Comparison of ENCODE assay signal across 8 cellular contexts in the genomic region with DNA sequence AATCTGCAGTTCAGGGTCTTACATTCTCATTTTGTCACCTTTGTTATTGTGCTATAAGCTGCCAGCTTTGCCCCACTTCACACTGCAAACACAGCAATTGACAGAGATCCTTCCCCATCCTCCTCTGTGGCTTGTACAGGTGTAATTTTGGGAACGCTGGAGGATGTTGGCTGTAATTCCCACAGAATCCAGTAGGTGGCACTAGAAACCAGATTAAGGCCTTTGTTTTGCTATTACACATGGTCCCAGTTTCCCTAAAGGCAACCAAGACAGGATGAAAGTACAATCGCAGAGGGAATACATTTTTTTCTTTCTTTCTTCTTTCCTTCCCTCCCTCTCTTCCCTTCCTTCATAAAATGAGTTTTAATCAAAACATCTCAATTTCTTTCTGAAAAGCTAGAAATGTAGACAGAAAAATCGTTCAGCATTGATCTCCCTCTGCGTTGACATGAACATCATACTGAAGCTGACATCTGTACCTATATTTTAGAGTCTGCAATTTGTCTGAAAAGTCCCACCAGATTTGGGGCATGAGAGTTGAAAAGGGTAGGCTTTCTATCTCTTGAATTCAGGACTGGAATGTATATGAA. TPM values are rescaled to one million over a fixed set of nuclear protein-coding genes. Genes with fewer than 3 reads are reported as not detected.
DNase-seq lines count a peak whose midpoint lies in the region; ATAC-seq and TF ChIP-seq lines count a peak whose summit lies in the region.

No MANE protein-coding gene starts in this region.

- H3K79me2 ChIP-seq in KMS-11 (ENCODE audit: insufficient read depth, low read depth), result no peaks in the 10 kb centered on the region

- peak; percentile 78 for ATAC-seq in GM21360 (IDR thresholded peaks at IDR 0.05; ENCODE audit: unreplicated experiment)

- H3K9me3 ChIP-seq in SJCRH30 (replicated peaks) (no peaks in the 10 kb centered on the region), thyroid gland (no peaks in the 10 kb centered on the region)

- whole genome bisulfite sequencing in lower leg skin, 2 donors, result 32 to 41% methylated on average over 4 of the region's 4 CpGs
- WGBS in thyroid gland, 2 donors, result 38% methylated on average over 4 of the region's 4 CpGs

- peak; percentile 74 for DNase-seq in NCI-H82 (lab: John Stamatoyannopoulos, UW)
- no peak for DNase-seq in NCI-H82 treated with DMSO at 0.1 percent for 48 hours (lab: John Stamatoyannopoulos, UW; ENCODE audit: unreplicated experiment)
- peak; percentile 49 to 90 for DNase-seq in SJCRH30
- peak; percentile 60 for DNase-seq in cerebellum (ENCODE audit: low spot score)
- peak; percentile 37 to 50 for DNase-seq in lower leg skin (ENCODE audit: low spot score in 2 of 2)
- DNase-seq in thyroid gland, result peak; percentile 14 to 16

- H3K4me3 ChIP-seq in KMS-11 (IDR thresholded peaks at IDR 0.05; ENCODE audit: insufficient read depth, low read depth, low read length), result no peak overlapping the region
- H3K4me3 ChIP-seq in SJCRH30, result no peak overlapping the region
- no peak overlapping the region for H3K4me3 ChIP-seq in lower leg skin (ENCODE audit: low read depth, poor library complexity, severe bottlenecking)
- no peak overlapping the region for H3K4me3 ChIP-seq in thyroid gland (replicated peaks in 1 of 3)

- H3K27ac ChIP-seq in KMS-11, result no peak overlapping the region
- no peak overlapping the region for H3K27ac ChIP-seq in SJCRH30
- H3K27ac ChIP-seq in thyroid gland, result no peak overlapping the region

- H3K4me1 ChIP-seq in KMS-11 (ENCODE audit: low read depth, poor library complexity, severe bottlenecking) (no peaks in the 10 kb centered on the region), SJCRH30 (0 out of 2 replicates have a peak, but pooled peaks cover 4% of the 10 kb centered on the region), thyroid gland (no peaks in the 10 kb centered on the region)

- intact Hi-C loops in lower leg skin (cut with DNase I; ENCODE audit: low total_unique reads) (loop anchor here (10.0 kb wide), 1 partner anchor 1657 kb away; no protein-coding TSS in a partner anchor), thyroid gland (cut with DNase I) (loop anchor here (10.0 kb wide), 1 partner anchor 867 kb away; no protein-coding TSS in a partner anchor)

- H3K36me3 ChIP-seq in KMS-11 (ENCODE audit: insufficient read depth) (no peaks in the 10 kb centered on the region), SJCRH30 (no peaks in the 10 kb centered on the region), thyroid gland (no peaks in the 10 kb centered on the region)

- no peak overlapping the region for H2AFZ ChIP-seq in KMS-11 (ENCODE audit: low read depth)

- no peaks in the 10 kb centered on the region for H4K20me1 ChIP-seq in KMS-11 (ENCODE audit: insufficient read depth)

- no peak overlapping the region for H3K9ac ChIP-seq in KMS-11

- no peaks in the 10 kb centered on the region for H3K27me3 ChIP-seq in KMS-11 (ENCODE audit: insufficient read depth, low read depth)
- no peaks in the 10 kb centered on the region for H3K27me3 ChIP-seq in SJCRH30
- no peaks in the 10 kb centered on the region for H3K27me3 ChIP-seq in thyroid gland

- TF ChIP-seq CTCF in KMS-11 (conservative IDR thresholded peaks at IDR 0.05; ENCODE audit: low read depth, low read length) (peak; percentile 96), lower leg skin (IDR thresholded peaks at IDR 0.05) (peak in 1 of 3 donors; percentile 60), thyroid gland (IDR thresholded peaks at IDR 0.05) (peak; percentile 62 to 87 (median 78))

- no peak overlapping the region for H3K4me2 ChIP-seq in KMS-11

- TF ChIP-seq POLR2A in lower leg skin (IDR thresholded peaks at IDR 0.05) (no peak), thyroid gland (IDR thresholded peaks at IDR 0.05) (no peak)

RNA-seq across cellular contexts. Expression of a gene that starts 21.3 kb away (rescaled TPM):
- 136 and 176 TPM in 2 replicates for total RNA-seq in SJCRH30 (2014; rRNA removed; shearing (Covaris generic))
- total RNA-seq in cerebellum (58.3 TPM), lower leg skin (under 1 TPM; 0.12 to 0.29 (median 0.14) TPM), thyroid gland (not detected)

RNA-seq across cellular contexts. Expression of a gene that starts 48.7 kb away (rescaled TPM):
- total RNA-seq in SJCRH30 (2014; rRNA removed; shearing (Covaris generic)), result not detected in 2 replicates
- total RNA-seq in cerebellum (10.9 TPM), lower leg skin (not detected), thyroid gland (not detected)

Comparison
In these comparisons a context has a peak if more than half of its experiments do, and no peak if none do; other contexts are left out.
1. RNA of a gene that starts 21.3 kb away (total RNA-seq): 136 to 176 TPM in SJCRH30 and 58.3 TPM in cerebellum (single experiment); 0.12 to 0.29 TPM in lower leg skin and not detected in thyroid gland; every median in the first group is over 10 times any median in the second.
2. RNA of a gene that starts 48.7 kb away (total RNA-seq): 10.9 TPM in cerebellum (single experiment); not detected in SJCRH30, not detected in lower leg skin and not detected in thyroid gland; every median in the first group is over 10 times any median in the second.